8 cellular contexts compared by ENCODE assay signal in genomic region chr3:192727032-192727847, GRCh38. TPM values are rescaled to one million over a fixed set of nuclear protein-coding genes. Genes with fewer than 3 reads are reported as not detected.
A peak's percentile ranks its signal among the peaks of the same experiment; 100 is the strongest.
DNase-seq lines count a peak whose midpoint lies in the region; ATAC-seq and TF ChIP-seq lines count a peak whose summit lies in the region.

TSS of gene FGF12 (minus strand) at chr3:192727541.

- DNase-seq in DMS 273 (lab: John Stamatoyannopoulos, UW; ENCODE audit: unreplicated experiment), result peak; percentile 91
- peak; percentile 78 for DNase-seq in NCI-H128 (lab: John Stamatoyannopoulos, UW; ENCODE audit: unreplicated experiment)
- DNase-seq in WERI-Rb-1, result peak; percentile 85
- DNase-seq in head of caudate nucleus, result peak; percentile 71 to 96 (median 88)
- DNase-seq in omental fat pad (ENCODE audit: low spot score), result peak; percentile 22
- DNase-seq in NAMALWA (ENCODE audit: low spot score), result no peak
- no peak for DNase-seq in LoVo (ENCODE audit: low spot score)

- H3K9me3 ChIP-seq in WERI-Rb-1 (ENCODE audit: severe bottlenecking), result no peaks in the 10 kb centered on the region

- peak within 1 kb of the TSS; percentile 64 for H3K4me3 ChIP-seq in WERI-Rb-1 (ENCODE audit: low read depth, low read length)

- TF ChIP-seq CTCF in WERI-Rb-1 (IDR thresholded peaks at IDR 0.05; ENCODE audit: low read depth, low read length) (no peak), omental fat pad (IDR thresholded peaks at IDR 0.05) (no peak)

- no peaks in the 10 kb centered on the region for H3K36me3 ChIP-seq in WERI-Rb-1

- ATAC-seq in omental fat pad (ENCODE audit: low FRiP score) (peak; percentile 37), GM18511 (IDR thresholded peaks at IDR 0.05; ENCODE audit: unreplicated experiment) (no peak)

- intact Hi-C loops in head of caudate nucleus (cut with DNase I), result no loop called here

- H3K27ac ChIP-seq in WERI-Rb-1, result no peak within 1 kb of the TSS

- H3K27me3 ChIP-seq in WERI-Rb-1 (ENCODE audit: insufficient read depth, low read depth, severe bottlenecking), result no peaks in the 10 kb centered on the region

RNA-seq across cellular contexts. Expression of gene FGF12, which starts in this region (rescaled TPM):
- 1 to 10 TPM; 2.4 to 9.3 (median 2.9) TPM for total RNA-seq in omental fat pad

Comparison
In these comparisons a context has a peak if more than half of its experiments do, and no peak if none do; other contexts are left out.
1. DNase-seq: peak in DMS 273 (single experiment), NCI-H128 (single experiment), WERI-Rb-1 (single experiment), head of caudate nucleus (42 of 42) and omental fat pad (single experiment); none in NAMALWA (single experiment) and LoVo (single experiment).